1 cellular context compared by ENCODE assay signal in genomic region chr14:34837801-34838322, GRCh38.
TF ChIP-seq lines count a peak whose summit lies in the region.

No MANE protein-coding gene starts in this region.

TF ChIP-seq in GM23338, 12 proteins besides CTCF, POLR2A, EP300 and RAD21 (continued from another document):
- no peak for TF ChIP-seq ETS1 (IDR thresholded peaks at IDR 0.05)
- no peak for TF ChIP-seq JUNB (IDR thresholded peaks at IDR 0.05; ENCODE audit: unreplicated experiment)
- no peak for TF ChIP-seq CREB1 (CRISPR knock-in tag; IDR thresholded peaks at IDR 0.05; ENCODE audit: low read depth)
- TF ChIP-seq ZNF462 (CRISPR knock-in tag; IDR thresholded peaks at IDR 0.05), result no peak
- no peak for TF ChIP-seq ZNF331 (CRISPR knock-in tag; IDR thresholded peaks at IDR 0.05; ENCODE audit: low read depth)
- TF ChIP-seq EZH2phosphoT487 (IDR thresholded peaks at IDR 0.05; ENCODE audit: unreplicated experiment), result no peak
